Comparison of ENCODE assay signal across 1 cellular context in the genomic region with DNA sequence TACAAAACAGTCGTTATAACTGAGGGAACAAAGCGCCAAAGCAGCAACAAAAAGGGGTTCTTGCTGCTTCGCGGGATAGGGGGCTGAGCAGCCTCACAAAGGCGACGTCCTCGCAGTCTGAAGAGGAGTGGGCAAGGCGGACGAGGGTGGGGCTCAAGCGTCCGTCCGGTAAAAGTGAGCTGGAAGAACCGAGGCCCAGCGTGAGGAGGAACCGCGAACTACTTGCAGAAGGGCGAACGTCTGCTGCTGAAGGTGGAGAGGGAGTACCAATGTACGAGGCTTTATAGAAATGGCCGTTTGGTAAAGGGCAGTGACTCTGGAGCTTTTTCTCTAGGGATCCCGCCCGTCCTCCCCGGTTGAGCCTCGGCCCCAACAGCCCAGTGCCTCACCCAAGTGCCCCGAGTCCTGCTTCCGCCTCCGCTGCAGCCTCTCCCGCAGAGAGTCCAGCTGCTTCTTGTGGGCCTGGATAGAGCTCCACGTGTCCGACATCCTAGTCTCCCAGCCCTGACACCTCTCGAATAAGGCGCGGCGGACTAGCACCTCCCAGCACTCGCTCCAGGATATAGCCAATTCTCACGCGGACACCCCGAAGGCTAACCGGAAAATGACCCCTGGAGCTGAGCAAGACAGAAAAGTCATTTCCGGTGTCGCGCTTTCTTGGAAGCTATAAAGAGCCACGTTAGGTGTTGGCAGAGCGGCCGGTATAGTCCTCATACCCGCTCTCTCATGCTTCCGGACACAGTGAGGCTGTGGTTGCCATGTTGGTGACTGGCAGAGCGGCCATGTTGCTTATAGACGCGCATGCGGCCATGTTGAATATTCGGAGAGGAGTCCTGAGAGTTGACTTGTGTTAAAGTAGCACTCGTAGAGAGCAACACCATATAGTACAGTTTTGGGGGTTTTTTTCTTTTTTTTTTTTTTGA.
A peak's percentile ranks its signal among the peaks of the same experiment; 100 is the strongest.
TF ChIP-seq lines count a peak whose summit lies in the region.

A gene (minus strand): TSS at position 606 of the 923 bp plus-strand sequence. CDS start 117 bp downstream, at position 489.

TF ChIP-seq in HepG2, 621 proteins besides CTCF, POLR2A, EP300 and RAD21 (continued from another document and continues in another):
- TF ChIP-seq, protein P1, sequence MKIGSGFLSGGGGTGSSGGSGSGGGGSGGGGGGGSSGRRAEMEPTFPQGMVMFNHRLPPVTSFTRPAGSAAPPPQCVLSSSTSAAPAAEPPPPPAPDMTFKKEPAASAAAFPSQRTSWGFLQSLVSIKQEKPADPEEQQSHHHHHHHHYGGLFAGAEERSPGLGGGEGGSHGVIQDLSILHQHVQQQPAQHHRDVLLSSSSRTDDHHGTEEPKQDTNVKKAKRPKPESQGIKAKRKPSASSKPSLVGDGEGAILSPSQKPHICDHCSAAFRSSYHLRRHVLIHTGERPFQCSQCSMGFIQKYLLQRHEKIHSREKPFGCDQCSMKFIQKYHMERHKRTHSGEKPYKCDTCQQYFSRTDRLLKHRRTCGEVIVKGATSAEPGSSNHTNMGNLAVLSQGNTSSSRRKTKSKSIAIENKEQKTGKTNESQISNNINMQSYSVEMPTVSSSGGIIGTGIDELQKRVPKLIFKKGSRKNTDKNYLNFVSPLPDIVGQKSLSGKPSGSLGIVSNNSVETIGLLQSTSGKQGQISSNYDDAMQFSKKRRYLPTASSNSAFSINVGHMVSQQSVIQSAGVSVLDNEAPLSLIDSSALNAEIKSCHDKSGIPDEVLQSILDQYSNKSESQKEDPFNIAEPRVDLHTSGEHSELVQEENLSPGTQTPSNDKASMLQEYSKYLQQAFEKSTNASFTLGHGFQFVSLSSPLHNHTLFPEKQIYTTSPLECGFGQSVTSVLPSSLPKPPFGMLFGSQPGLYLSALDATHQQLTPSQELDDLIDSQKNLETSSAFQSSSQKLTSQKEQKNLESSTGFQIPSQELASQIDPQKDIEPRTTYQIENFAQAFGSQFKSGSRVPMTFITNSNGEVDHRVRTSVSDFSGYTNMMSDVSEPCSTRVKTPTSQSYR (CRISPR knock-in tag; IDR thresholded peaks at IDR 0.05; ENCODE audit: borderline replicate concordance): 0 out of 2 replicates have a peak, but pooled peaks have one; percentile 38
- TF ChIP-seq, protein P2, sequence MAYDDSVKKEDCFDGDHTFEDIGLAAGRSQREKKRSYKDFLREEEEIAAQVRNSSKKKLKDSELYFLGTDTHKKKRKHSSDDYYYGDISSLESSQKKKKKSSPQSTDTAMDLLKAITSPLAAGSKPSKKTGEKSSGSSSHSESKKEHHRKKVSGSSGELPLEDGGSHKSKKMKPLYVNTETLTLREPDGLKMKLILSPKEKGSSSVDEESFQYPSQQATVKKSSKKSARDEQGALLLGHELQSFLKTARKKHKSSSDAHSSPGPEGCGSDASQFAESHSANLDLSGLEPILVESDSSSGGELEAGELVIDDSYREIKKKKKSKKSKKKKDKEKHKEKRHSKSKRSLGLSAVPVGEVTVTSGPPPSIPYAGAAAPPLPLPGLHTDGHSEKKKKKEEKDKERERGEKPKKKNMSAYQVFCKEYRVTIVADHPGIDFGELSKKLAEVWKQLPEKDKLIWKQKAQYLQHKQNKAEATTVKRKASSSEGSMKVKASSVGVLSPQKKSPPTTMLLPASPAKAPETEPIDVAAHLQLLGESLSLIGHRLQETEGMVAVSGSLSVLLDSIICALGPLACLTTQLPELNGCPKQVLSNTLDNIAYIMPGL (CRISPR knock-in tag; IDR thresholded peaks at IDR 0.05; ENCODE audit: borderline replicate concordance in 1 of 2, low read depth in 1 of 2): peak; percentile 68 to 91; a peak in 2 of 4 replicates
- TF ChIP-seq SP1 (IDR thresholded peaks at IDR 0.05) (no peak), SP1 (CRISPR knock-in tag; IDR thresholded peaks at IDR 0.05) (peak; percentile 60; the same call in 1 of the 2 replicates), ZFAT (CRISPR knock-in tag; conservative IDR thresholded peaks at IDR 0.05) (no peak), CCDC6 (CRISPR knock-in tag; IDR thresholded peaks at IDR 0.05) (peak; percentile 84; the same call in 1 of the 2 replicates), TOPORS (CRISPR knock-in tag; IDR thresholded peaks at IDR 0.05) (peak; percentile 7; the same call in 1 of the 2 replicates), ZNF891 (CRISPR knock-in tag; IDR thresholded peaks at IDR 0.05) (peak; percentile 97), IKZF1 (IDR thresholded peaks at IDR 0.05) (no peak), PRMT3 (CRISPR knock-in tag; IDR thresholded peaks at IDR 0.05; ENCODE audit: borderline replicate concordance, low read depth) (0 out of 2 replicates have a peak, but pooled peaks have one; percentile 58), ZNF678 (CRISPR knock-in tag; IDR thresholded peaks at IDR 0.05) (peak; percentile 31; the same call in 1 of the 2 replicates), ZNF773 (CRISPR knock-in tag; IDR thresholded peaks at IDR 0.05; ENCODE audit: borderline replicate concordance) (no peak), ELF3 (CRISPR knock-in tag; IDR thresholded peaks at IDR 0.05) (peak; percentile 85; the same call in 1 of the 2 replicates), EEA1 (CRISPR knock-in tag; IDR thresholded peaks at IDR 0.05; ENCODE audit: borderline replicate concordance) (peak; percentile 69; the same call in 1 of the 2 replicates), ZBTB7B (CRISPR knock-in tag; IDR thresholded peaks at IDR 0.05) (peak; percentile 89), PCBP2 (optimal IDR thresholded peaks at IDR 0.05; ENCODE audit: low read depth, low read length, poor library complexity, severe bottlenecking) (no peak), SMAD3 (CRISPR knock-in tag; IDR thresholded peaks at IDR 0.05) (peak; percentile 98), BRD4 (CRISPR knock-in tag; IDR thresholded peaks at IDR 0.05) (0 out of 2 replicates have a peak, but pooled peaks have one; percentile 13), ZSCAN30 (CRISPR knock-in tag; IDR thresholded peaks at IDR 0.05) (no peak; the same call in 1 of the 2 replicates), ZKSCAN8 (CRISPR knock-in tag; IDR thresholded peaks at IDR 0.05; ENCODE audit: borderline replicate concordance) (peak; percentile 59), FOXP1 (IDR thresholded peaks at IDR 0.05) (no peak), FOXP1 (CRISPR knock-in tag; IDR thresholded peaks at IDR 0.05) (0 out of 2 replicates have a peak, but pooled peaks have one; percentile 31), ZFP36L1 (CRISPR knock-in tag; IDR thresholded peaks at IDR 0.05) (peak; percentile 93), ZNF501 (CRISPR knock-in tag; IDR thresholded peaks at IDR 0.05) (peak; percentile 98), ZNF564 (CRISPR knock-in tag; IDR thresholded peaks at IDR 0.05) (peak; percentile 89), HHEX (CRISPR knock-in tag; IDR thresholded peaks at IDR 0.05) (no peak), CBFB (CRISPR knock-in tag; IDR thresholded peaks at IDR 0.05) (peak; percentile 85), HOXA5 (CRISPR knock-in tag; IDR thresholded peaks at IDR 0.05) (peak; percentile 59), HDAC2 (CRISPR knock-in tag; IDR thresholded peaks at IDR 0.05) (peak; percentile 83), GZF1 (CRISPR knock-in tag; IDR thresholded peaks at IDR 0.05) (peak; percentile 35; the same call in 1 of the 2 replicates), GLI4 (CRISPR knock-in tag; IDR thresholded peaks at IDR 0.05; ENCODE audit: borderline replicate concordance) (peak; percentile 95; the same call in 1 of the 2 replicates), ZBTB20 (CRISPR knock-in tag; IDR thresholded peaks at IDR 0.05; ENCODE audit: borderline replicate concordance, low read depth) (peak; percentile 87; the same call in 1 of the 2 replicates), ZNF34 (CRISPR knock-in tag; IDR thresholded peaks at IDR 0.05; ENCODE audit: borderline replicate concordance) (no peak; the same call in 1 of the 2 replicates), ZNF816 (CRISPR knock-in tag; IDR thresholded peaks at IDR 0.05; ENCODE audit: borderline replicate concordance) (peak; percentile 94; the same call in 1 of the 2 replicates), ZNF782 (CRISPR knock-in tag; IDR thresholded peaks at IDR 0.05; ENCODE audit: borderline replicate concordance) (peak; percentile 96), HCFC1 (IDR thresholded peaks at IDR 0.05; ENCODE audit: low read depth, low read length) (peak; percentile 96), TP53 (CRISPR knock-in tag; conservative IDR thresholded peaks at IDR 0.05) (no peak), IRF2 (CRISPR knock-in tag; IDR thresholded peaks at IDR 0.05) (peak; percentile 98)
- TF ChIP-seq, protein P3, sequence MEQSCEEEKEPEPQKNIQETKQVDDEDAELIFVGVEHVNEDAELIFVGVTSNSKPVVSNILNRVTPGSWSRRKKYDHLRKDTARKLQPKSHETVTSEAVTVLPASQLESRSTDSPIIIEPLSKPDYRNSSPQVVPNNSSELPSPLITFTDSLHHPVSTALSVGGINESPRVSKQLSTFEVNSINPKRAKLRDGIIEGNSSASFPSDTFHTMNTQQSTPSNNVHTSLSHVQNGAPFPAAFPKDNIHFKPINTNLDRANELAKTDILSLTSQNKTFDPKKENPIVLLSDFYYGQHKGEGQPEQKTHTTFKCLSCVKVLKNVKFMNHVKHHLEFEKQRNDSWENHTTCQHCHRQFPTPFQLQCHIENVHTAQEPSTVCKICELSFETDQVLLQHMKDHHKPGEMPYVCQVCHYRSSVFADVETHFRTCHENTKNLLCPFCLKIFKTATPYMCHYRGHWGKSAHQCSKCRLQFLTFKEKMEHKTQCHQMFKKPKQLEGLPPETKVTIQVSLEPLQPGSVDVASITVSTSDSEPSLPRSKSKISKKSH (CRISPR knock-in tag; IDR thresholded peaks at IDR 0.05; ENCODE audit: borderline replicate concordance): peak; percentile 98
- TF ChIP-seq, protein P4, sequence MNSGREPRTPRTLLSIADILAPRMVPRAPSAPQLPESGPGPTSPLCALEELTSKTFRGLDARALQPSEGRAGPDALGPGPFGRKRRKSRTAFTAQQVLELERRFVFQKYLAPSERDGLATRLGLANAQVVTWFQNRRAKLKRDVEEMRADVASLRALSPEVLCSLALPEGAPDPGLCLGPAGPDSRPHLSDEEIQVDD (CRISPR knock-in tag; IDR thresholded peaks at IDR 0.05; ENCODE audit: borderline replicate concordance): 0 out of 2 replicates have a peak, but pooled peaks have one; percentile 39
- TF ChIP-seq, protein P5, sequence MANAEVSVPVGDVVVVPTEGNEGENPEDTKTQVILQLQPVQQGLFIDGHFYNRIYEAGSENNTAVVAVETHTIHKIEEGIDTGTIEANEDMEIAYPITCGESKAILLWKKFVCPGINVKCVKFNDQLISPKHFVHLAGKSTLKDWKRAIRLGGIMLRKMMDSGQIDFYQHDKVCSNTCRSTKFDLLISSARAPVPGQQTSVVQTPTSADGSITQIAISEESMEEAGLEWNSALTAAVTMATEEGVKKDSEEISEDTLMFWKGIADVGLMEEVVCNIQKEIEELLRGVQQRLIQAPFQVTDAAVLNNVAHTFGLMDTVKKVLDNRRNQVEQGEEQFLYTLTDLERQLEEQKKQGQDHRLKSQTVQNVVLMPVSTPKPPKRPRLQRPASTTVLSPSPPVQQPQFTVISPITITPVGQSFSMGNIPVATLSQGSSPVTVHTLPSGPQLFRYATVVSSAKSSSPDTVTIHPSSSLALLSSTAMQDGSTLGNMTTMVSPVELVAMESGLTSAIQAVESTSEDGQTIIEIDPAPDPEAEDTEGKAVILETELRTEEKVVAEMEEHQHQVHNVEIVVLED (CRISPR knock-in tag; IDR thresholded peaks at IDR 0.05; ENCODE audit: borderline replicate concordance): peak; percentile 83; the same call in 1 of the 2 replicates
- TF ChIP-seq, protein P6, sequence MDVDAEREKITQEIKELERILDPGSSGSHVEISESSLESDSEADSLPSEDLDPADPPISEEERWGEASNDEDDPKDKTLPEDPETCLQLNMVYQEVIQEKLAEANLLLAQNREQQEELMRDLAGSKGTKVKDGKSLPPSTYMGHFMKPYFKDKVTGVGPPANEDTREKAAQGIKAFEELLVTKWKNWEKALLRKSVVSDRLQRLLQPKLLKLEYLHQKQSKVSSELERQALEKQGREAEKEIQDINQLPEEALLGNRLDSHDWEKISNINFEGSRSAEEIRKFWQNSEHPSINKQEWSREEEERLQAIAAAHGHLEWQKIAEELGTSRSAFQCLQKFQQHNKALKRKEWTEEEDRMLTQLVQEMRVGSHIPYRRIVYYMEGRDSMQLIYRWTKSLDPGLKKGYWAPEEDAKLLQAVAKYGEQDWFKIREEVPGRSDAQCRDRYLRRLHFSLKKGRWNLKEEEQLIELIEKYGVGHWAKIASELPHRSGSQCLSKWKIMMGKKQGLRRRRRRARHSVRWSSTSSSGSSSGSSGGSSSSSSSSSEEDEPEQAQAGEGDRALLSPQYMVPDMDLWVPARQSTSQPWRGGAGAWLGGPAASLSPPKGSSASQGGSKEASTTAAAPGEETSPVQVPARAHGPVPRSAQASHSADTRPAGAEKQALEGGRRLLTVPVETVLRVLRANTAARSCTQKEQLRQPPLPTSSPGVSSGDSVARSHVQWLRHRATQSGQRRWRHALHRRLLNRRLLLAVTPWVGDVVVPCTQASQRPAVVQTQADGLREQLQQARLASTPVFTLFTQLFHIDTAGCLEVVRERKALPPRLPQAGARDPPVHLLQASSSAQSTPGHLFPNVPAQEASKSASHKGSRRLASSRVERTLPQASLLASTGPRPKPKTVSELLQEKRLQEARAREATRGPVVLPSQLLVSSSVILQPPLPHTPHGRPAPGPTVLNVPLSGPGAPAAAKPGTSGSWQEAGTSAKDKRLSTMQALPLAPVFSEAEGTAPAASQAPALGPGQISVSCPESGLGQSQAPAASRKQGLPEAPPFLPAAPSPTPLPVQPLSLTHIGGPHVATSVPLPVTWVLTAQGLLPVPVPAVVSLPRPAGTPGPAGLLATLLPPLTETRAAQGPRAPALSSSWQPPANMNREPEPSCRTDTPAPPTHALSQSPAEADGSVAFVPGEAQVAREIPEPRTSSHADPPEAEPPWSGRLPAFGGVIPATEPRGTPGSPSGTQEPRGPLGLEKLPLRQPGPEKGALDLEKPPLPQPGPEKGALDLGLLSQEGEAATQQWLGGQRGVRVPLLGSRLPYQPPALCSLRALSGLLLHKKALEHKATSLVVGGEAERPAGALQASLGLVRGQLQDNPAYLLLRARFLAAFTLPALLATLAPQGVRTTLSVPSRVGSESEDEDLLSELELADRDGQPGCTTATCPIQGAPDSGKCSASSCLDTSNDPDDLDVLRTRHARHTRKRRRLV (CRISPR knock-in tag; IDR thresholded peaks at IDR 0.05): peak; percentile 87; the same call in 1 of the 2 replicates
- TF ChIP-seq, protein P7, sequence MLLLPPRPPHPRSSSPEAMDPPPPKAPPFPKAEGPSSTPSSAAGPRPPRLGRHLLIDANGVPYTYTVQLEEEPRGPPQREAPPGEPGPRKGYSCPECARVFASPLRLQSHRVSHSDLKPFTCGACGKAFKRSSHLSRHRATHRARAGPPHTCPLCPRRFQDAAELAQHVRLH (CRISPR knock-in tag; IDR thresholded peaks at IDR 0.05; ENCODE audit: borderline replicate concordance, low read depth): peak; percentile 80
